ENCODE assay signal across 8 cellular contexts in the genomic region with DNA sequence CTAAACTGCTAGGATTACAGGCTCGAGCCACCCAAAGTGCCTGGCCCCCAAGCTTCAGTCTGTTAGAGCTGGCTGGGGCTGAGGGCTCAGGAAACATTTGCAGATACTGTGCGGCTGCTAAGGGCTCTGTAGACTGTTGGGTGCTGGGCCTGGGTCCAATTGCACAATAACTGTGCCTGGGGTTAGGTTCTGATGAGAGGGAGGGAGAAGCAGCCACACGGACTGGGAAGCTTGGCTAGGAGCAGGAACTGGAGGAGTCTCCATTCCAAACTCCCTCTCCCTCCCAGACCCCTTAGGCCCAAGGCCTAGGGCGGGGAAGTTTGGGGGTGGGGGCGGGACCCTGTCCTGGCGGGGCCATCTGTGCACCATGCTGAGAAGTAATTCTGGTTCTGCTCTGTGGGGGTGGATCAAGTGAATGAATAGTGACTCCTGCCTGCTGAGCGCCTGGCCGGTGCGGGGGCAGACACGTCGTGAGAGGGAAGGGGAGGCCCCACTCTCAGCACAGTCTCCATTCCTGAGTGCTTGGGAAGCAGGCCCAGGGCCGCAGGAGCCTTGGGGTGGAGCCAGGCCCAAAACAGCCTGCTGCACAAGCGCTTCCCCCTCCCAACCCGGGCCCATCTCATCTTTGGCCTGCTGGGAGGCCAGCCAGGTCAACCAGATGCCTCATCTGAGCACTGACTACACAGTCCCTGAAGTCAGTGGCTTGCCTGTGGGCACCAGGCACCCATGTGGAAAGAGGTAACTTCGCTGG. TPM values are rescaled to one million over a fixed set of nuclear protein-coding genes. Genes with fewer than 3 reads are reported as not detected.
DNase-seq lines count a peak whose midpoint lies in the region; ATAC-seq, FAIRE-seq and TF ChIP-seq lines count a peak whose summit lies in the region.

No MANE protein-coding gene starts in this region.

- H3K4me1 ChIP-seq in ascending aorta (peaks cover 17 to 36% of the 10 kb centered on the region in 2 donors), iPS-15b (ENCODE audit: control insufficient read depth, insufficient read depth, low read length) (peaks cover 25% of the 10 kb centered on the region), skeletal muscle satellite cell (ENCODE audit: control insufficient read depth, insufficient read depth, low read length) (peaks cover 50% of the 10 kb centered on the region)

- peaks cover 3% of the 10 kb centered on the region for H3K4me1 Mint-ChIP-seq in activated naive CD4-positive, alpha-beta T cell treated with anti-CD3 and anti-CD28 coated beads, Interleukin-2, amount 50 U/mL, for 24 hours

- intact Hi-C loops in ascending aorta (cut with DNase I) = no loop called here

- no peaks in the 10 kb centered on the region for H3K36me3 ChIP-seq in ascending aorta
- H3K36me3 ChIP-seq in iPS-15b (ENCODE audit: control insufficient read depth, insufficient read depth, low read length) = no peaks in the 10 kb centered on the region
- no peaks in the 10 kb centered on the region for H3K36me3 ChIP-seq in skeletal muscle satellite cell (ENCODE audit: insufficient read depth, low read length)

- no peak for ATAC-seq in activated naive CD4-positive, alpha-beta T cell treated with anti-CD3 and anti-CD28 coated beads, Interleukin-2, amount 50 U/mL, for 72 hours

- peak overlapping the region; percentile 32 for H3K9ac ChIP-seq in iPS-15b (ENCODE audit: low read depth, low read length)
- H3K9ac ChIP-seq in skeletal muscle satellite cell (ENCODE audit: low read depth, low read length) = peak overlapping the region; percentile 83

- peak overlapping the region; percentile 73 for H3K4me3 Mint-ChIP-seq in activated naive CD4-positive, alpha-beta T cell treated with anti-CD3 and anti-CD28 coated beads, Interleukin-2, amount 50 U/mL, for 24 hours

- peaks cover 5% of the 10 kb centered on the region for H3K36me3 Mint-ChIP-seq in activated naive CD4-positive, alpha-beta T cell treated with anti-CD3 and anti-CD28 coated beads, Interleukin-2, amount 50 U/mL, for 24 hours
- peaks cover 0 to 4% of the 10 kb centered on the region in 2 donors for H3K36me3 Mint-ChIP-seq in activated naive CD4-positive, alpha-beta T cell treated with anti-CD3 and anti-CD28 coated beads, Interleukin-2, amount 50 U/mL, for 72 hours

- no peak for DNase-seq in activated naive CD4-positive, alpha-beta T cell treated with anti-CD3 and anti-CD28 coated beads, Interleukin-2, amount 50 U/mL, for 72 hours (ENCODE audit: low spot score in 2 of 2)
- DNase-seq in ascending aorta (ENCODE audit: low spot score in 2 of 2) = peak; percentile 39 to 89
- DNase-seq in NCI-H2107 (lab: John Stamatoyannopoulos, UW) = no peak
- no peak for DNase-seq in activated CD8-positive, alpha-beta memory T cell treated with anti-CD3 and anti-CD28 coated beads for 24 hours
- no peak for DNase-seq in GM19239 (ENCODE audit: insufficient read length, low spot score)

- H3K27ac Mint-ChIP-seq in activated naive CD4-positive, alpha-beta T cell treated with anti-CD3 and anti-CD28 coated beads, Interleukin-2, amount 50 U/mL, for 24 hours = peak overlapping the region; percentile 41
- no peak overlapping the region for H3K27ac Mint-ChIP-seq in activated naive CD4-positive, alpha-beta T cell treated with anti-CD3 and anti-CD28 coated beads, Interleukin-2, amount 50 U/mL, for 72 hours

- FAIRE-seq in GM19239 (lab: Jason Lieb, UNC) = no peak

- H3K27me3 ChIP-seq in ascending aorta = no peaks in the 10 kb centered on the region
- H3K27me3 ChIP-seq in iPS-15b (ENCODE audit: control insufficient read depth, insufficient read depth, low read length) = peaks cover 18% of the 10 kb centered on the region
- H3K27me3 ChIP-seq in skeletal muscle satellite cell (ENCODE audit: control insufficient read depth, insufficient read depth, low read length) = no peaks in the 10 kb centered on the region

- peak overlapping the region; percentile 96 for H3K4me2 ChIP-seq in skeletal muscle satellite cell (ENCODE audit: low read length)

- no peak for TF ChIP-seq CTCF in ascending aorta (IDR thresholded peaks at IDR 0.05)

- H3K4me3 ChIP-seq in ascending aorta (peak overlapping the region; percentile 60 to 70), iPS-15b (ENCODE audit: low read depth, low read length) (peak overlapping the region; percentile 63), skeletal muscle satellite cell (ENCODE audit: low read length) (peak overlapping the region; percentile 79)

- H3K9me3 Mint-ChIP-seq in activated naive CD4-positive, alpha-beta T cell treated with anti-CD3 and anti-CD28 coated beads, Interleukin-2, amount 50 U/mL, for 24 hours = peaks cover 7% of the 10 kb centered on the region
- peaks cover 5 to 6% of the 10 kb centered on the region in 2 donors for H3K9me3 Mint-ChIP-seq in activated naive CD4-positive, alpha-beta T cell treated with anti-CD3 and anti-CD28 coated beads, Interleukin-2, amount 50 U/mL, for 72 hours

- H3K27me3 Mint-ChIP-seq in activated naive CD4-positive, alpha-beta T cell treated with anti-CD3 and anti-CD28 coated beads, Interleukin-2, amount 50 U/mL, for 24 hours = peaks cover 10% of the 10 kb centered on the region

- H3K9me3 ChIP-seq in ascending aorta (no peaks in the 10 kb centered on the region), iPS-15b (ENCODE audit: control insufficient read depth, insufficient read depth, low read length) (no peaks in the 10 kb centered on the region), skeletal muscle satellite cell (replicated peaks; ENCODE audit: low read length) (peaks cover 2% of the 10 kb centered on the region)

- peak overlapping the region; percentile 72 to 81 for H3K27ac ChIP-seq in ascending aorta

RNA-seq across cellular contexts. Expression of a gene that starts 1.5 kb away (rescaled TPM):
- 1 to 10 TPM in 1 of 2 donors, under 1 TPM in 1; 0.91 to 6.1 TPM for total RNA-seq in activated naive CD4-positive, alpha-beta T cell treated with anti-CD3 and anti-CD28 coated beads, Interleukin-2, amount 50 U/mL, for 72 hours
- 162 TPM for total RNA-seq in ascending aorta
- total RNA-seq in skeletal muscle satellite cell (2012; rRNA removed) = 91.1 and 102 TPM in 2 replicates

Comparison
In these comparisons a context has a peak if more than half of its experiments do, and no peak if none do; other contexts are left out.
1. DNase-seq: peak in ascending aorta (2 of 2); none in activated naive CD4-positive, alpha-beta T cell treated with anti-CD3 and anti-CD28 coated beads, Interleukin-2, amount 50 U/mL, for 72 hours (0 of 2), NCI-H2107 (single experiment), activated CD8-positive, alpha-beta memory T cell treated with anti-CD3 and anti-CD28 coated beads for 24 hours (single experiment) and GM19239 (single experiment).
2. RNA of a gene that starts 1.5 kb away (total RNA-seq): 162 TPM in ascending aorta (single experiment); 0.91 to 6.1 TPM in activated naive CD4-positive, alpha-beta T cell treated with anti-CD3 and anti-CD28 coated beads, Interleukin-2, amount 50 U/mL, for 72 hours; every median in the first group is over 10 times any median in the second.
3. Peak in every context shown above with its lines, with median percentiles within 50 percentile points of each other: H3K4me3 ChIP-seq.